ENCODE assay signal across 1 cellular context in genomic region chr11:126357055-126357962, GRCh38.
TF ChIP-seq lines count a peak whose summit lies in the region.

No MANE protein-coding gene starts in this region.

TF ChIP-seq in endothelial cell of umbilical vein, 7 proteins besides CTCF, POLR2A, EP300 and RAD21 (continued from another document):
- TF ChIP-seq GATA2 (IDR thresholded peaks at IDR 0.05; ENCODE audit: insufficient read depth, insufficient read length, low read depth, low read length), result no peak
- TF ChIP-seq FOS (IDR thresholded peaks at IDR 0.05; ENCODE audit: borderline replicate concordance, insufficient read depth, low read length), result no peak
- no peak for TF ChIP-seq MAX (IDR thresholded peaks at IDR 0.05; ENCODE audit: insufficient read depth, insufficient read length)
- no peak for TF ChIP-seq POLR2AphosphoS5 (IDR thresholded peaks at IDR 0.05; ENCODE audit: insufficient read depth, low read depth, low read length)
- TF ChIP-seq JUN (IDR thresholded peaks at IDR 0.05; ENCODE audit: borderline replicate concordance, insufficient read depth, insufficient read length, low read depth), result no peak
